ENCODE assay signal across 18 cellular contexts in genomic region chr4:184369871-184370270, GRCh38.
"Had no signal": no experiment of that assay in that cellular context is flagged by ENCODE, and none has a peak within 500 bp of the region (broad histone marks: within the 10 kb centered on the region; RNA-seq: fewer than 3 reads in every experiment).

No MANE protein-coding gene starts in this region.

- ATAC-seq: effector memory CD8-positive, alpha-beta T cell; natural killer cell; upper lobe of right lung had no signal

- H3K27me3 Mint-ChIP-seq: activated CD4-positive, alpha-beta T cell treated with anti-CD3 and anti-CD28 coated beads, Interleukin-2, amount 10 ng/mL, durations not matched to agents 7 days and 5 days; activated naive CD8-positive, alpha-beta T cell treated with anti-CD3 and anti-CD28 coated beads, Interleukin-2, amount 10 ng/mL, durations not matched to agents 7 days and 5 days; effector memory CD8-positive, alpha-beta T cell had no signal

- H3K9me3 ChIP-seq: breast epithelium, left ventricle myocardium inferior, neutrophil, stomach, thoracic aorta, upper lobe of right lung had no signal

- H3K9me3 Mint-ChIP-seq: effector memory CD8-positive, alpha-beta T cell; natural killer cell; T-helper 2 cell treated with Interferon-gamma antibody and Interleukin-4, amounts not matched to agents 5 μg/mL and 100 μg/mL, for 36 hours had no signal

- H3K36me3 ChIP-seq: breast epithelium, left ventricle myocardium inferior, neutrophil, stomach, thoracic aorta, upper lobe of right lung had no signal

- H3K27me3 ChIP-seq: breast epithelium, neutrophil, stomach, upper lobe of right lung had no signal

- DNase-seq: activated CD4-positive, alpha-beta T cell treated with anti-CD3 and anti-CD28 coated beads, Interleukin-2, amount 10 ng/mL, durations not matched to agents 7 days and 5 days; activated CD4-positive, CD25-positive, alpha-beta regulatory T cell; activated naive CD4-positive, alpha-beta T cell; activated naive CD8-positive, alpha-beta T cell treated with anti-CD3 and anti-CD28 coated beads, Interleukin-2, amount 10 ng/mL, durations not matched to agents 7 days and 5 days; anterior cingulate cortex; dermis blood vessel endothelial cell; effector memory CD8-positive, alpha-beta T cell; hippocampal formation; kidney; left ventricle myocardium inferior; natural killer cell; posterior cingulate gyrus; stomach; upper lobe of right lung had no signal

- H3K27ac ChIP-seq: breast epithelium, left ventricle myocardium inferior, thoracic aorta, upper lobe of right lung had no signal

- H3K36me3 Mint-ChIP-seq: natural killer cell had no signal

- H3K4me3 ChIP-seq: breast epithelium, left ventricle myocardium inferior, stomach, thoracic aorta, upper lobe of right lung had no signal

- H3K4me1 ChIP-seq: breast epithelium, left ventricle myocardium inferior, upper lobe of right lung had no signal

- H3K27ac Mint-ChIP-seq: activated CD4-positive, alpha-beta T cell treated with anti-CD3 and anti-CD28 coated beads, Interleukin-2, amount 10 ng/mL, durations not matched to agents 7 days and 5 days; activated naive CD8-positive, alpha-beta T cell treated with anti-CD3 and anti-CD28 coated beads, Interleukin-2, amount 10 ng/mL, durations not matched to agents 7 days and 5 days; effector memory CD8-positive, alpha-beta T cell; natural killer cell; T-helper 2 cell treated with Interferon-gamma antibody and Interleukin-4, amounts not matched to agents 5 μg/mL and 100 μg/mL, for 36 hours had no signal

- H3K4me3 Mint-ChIP-seq: activated CD4-positive, alpha-beta T cell treated with anti-CD3 and anti-CD28 coated beads, Interleukin-2, amount 10 ng/mL, durations not matched to agents 7 days and 5 days; activated naive CD8-positive, alpha-beta T cell treated with anti-CD3 and anti-CD28 coated beads, Interleukin-2, amount 10 ng/mL, durations not matched to agents 7 days and 5 days; effector memory CD8-positive, alpha-beta T cell; natural killer cell; T-helper 2 cell treated with Interferon-gamma antibody and Interleukin-4, amounts not matched to agents 5 μg/mL and 100 μg/mL, for 36 hours had no signal
